ENCODE assay signal across 6 cellular contexts in the genomic region with DNA sequence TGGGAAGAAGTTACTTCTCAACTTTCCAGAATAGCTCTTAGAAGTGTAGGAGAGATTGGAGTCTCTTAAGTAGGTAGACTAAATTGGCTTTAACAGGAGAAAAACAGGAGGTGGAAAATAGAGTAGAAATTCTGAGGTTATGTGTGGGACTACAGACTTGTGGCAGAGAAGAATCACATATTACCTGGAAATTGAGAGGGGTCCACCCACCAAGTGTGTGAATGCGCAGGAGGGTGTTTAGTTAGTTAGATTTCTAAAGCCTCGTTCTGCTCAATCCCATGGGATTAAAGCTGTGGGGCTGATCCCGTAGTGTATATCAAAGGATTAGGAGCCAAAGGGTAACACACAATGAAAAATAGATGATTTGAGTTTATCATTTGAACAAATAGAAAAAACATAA.
"Had no signal": no experiment of that assay in that cellular context is flagged by ENCODE, and none has a peak within 500 bp of the region (broad histone marks: within the 10 kb centered on the region; RNA-seq: fewer than 3 reads in every experiment).

No MANE protein-coding gene starts in this region.

- ATAC-seq: GM23338, HepG2 had no signal

- DNase-seq: H9, HCEC 1CT, KBM-7 had no signal

- H3K27ac ChIP-seq: HL-60 had no signal

- H3K4me3 ChIP-seq: GM23338 had no signal
